In the genomic region with DNA sequence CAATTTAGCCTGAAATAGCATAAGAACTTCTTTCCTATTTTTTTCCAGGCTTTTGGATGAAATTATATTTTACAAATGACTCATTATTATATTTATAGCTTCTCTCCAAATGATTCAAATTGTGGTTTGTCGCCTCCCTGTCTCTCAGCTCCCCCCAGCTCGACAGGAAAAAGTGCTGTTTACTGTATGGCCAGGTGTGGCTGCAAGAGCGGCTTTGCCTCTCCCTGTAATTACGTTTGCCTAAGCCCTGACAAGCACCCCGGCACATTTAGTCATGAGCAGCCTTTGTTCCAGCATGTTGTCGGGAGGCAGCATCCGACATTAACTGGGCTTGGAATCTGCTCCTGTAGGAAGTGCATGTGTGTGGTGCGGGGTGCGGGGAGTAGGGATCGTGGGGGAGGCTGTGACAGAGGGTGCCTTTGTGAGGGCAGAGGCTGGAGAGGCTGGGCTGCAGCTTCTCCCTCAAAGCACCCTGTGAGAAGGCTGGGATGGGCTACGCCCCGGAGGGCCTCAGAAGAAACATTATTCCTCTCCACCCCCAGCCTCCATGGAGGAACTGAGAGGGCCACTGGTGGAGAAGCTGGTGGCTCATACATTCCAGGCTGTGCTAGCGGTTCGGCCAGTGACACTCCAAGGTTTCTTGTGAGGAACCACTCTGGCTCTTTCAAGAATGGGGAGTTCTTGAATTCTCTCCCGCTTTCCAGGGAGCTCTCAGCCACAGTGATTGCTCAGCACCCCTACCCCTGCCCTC, we compare ENCODE assay signal across 7 cellular contexts. TPM values are rescaled to one million over a fixed set of nuclear protein-coding genes. Genes with fewer than 3 reads are reported as not detected.
A peak's percentile ranks its signal among the peaks of the same experiment; 100 is the strongest.
DNase-seq lines count a peak whose midpoint lies in the region; ATAC-seq and TF ChIP-seq lines count a peak whose summit lies in the region.

No MANE protein-coding gene starts in this region.

- no peak overlapping the region for H4K8ac ChIP-seq in H9 (replicated peaks; ENCODE audit: insufficient read length, low read depth, low read length)

- H3K9me3 ChIP-seq in H9 (ENCODE audit: control insufficient read depth, low read depth, low read length): no peaks in the 10 kb centered on the region
- H3K9me3 ChIP-seq in iPS-15b (ENCODE audit: control insufficient read depth, insufficient read depth, low read length): no peaks in the 10 kb centered on the region
- H3K9me3 ChIP-seq in smooth muscle cell (replicated peaks; ENCODE audit: low read depth): no peaks in the 10 kb centered on the region

- no peak overlapping the region for H2BK20ac ChIP-seq in H9 (ENCODE audit: low read depth, low read length, poor library complexity, severe bottlenecking)

- ATAC-seq in GM21381 (IDR thresholded peaks at IDR 0.05; ENCODE audit: unreplicated experiment): no peak
- ATAC-seq in GM18867 (IDR thresholded peaks at IDR 0.05; ENCODE audit: unreplicated experiment): no peak

- H3K14ac ChIP-seq in H9 (ENCODE audit: insufficient read depth, low read length): peak overlapping the region; percentile 90; the same call in 1 of the 2 replicates

- H3K4me2 ChIP-seq in H9 (ENCODE audit: insufficient read depth, insufficient read length, low read length): peak overlapping the region; percentile 35
- peak overlapping the region; percentile 82 for H3K4me2 ChIP-seq in smooth muscle cell

- H3K27me3 ChIP-seq in H9 (ENCODE audit: insufficient read depth, low read length) (no peaks in the 10 kb centered on the region; the same call in 1 of the 2 replicates), iPS-15b (ENCODE audit: control insufficient read depth, insufficient read depth, low read length) (peaks cover 2% of the 10 kb centered on the region), smooth muscle cell (ENCODE audit: low read depth) (no peaks in the 10 kb centered on the region)

- DNase-seq in H9 (peak; percentile 72), NCI-H345 (lab: John Stamatoyannopoulos, UW) (peak; percentile 86), amniotic epithelial cell (ENCODE audit: low read depth) (peak; percentile 49), smooth muscle cell (lab: John Stamatoyannopoulos, UW; ENCODE audit: unreplicated experiment) (peak; percentile 12)

- no peaks in the 10 kb centered on the region for H3K23me2 ChIP-seq in H9 (ENCODE audit: insufficient read length, low read depth, low read length, poor library complexity, severe bottlenecking)

- no peak for TF ChIP-seq CTCF in H9 (conservative IDR thresholded peaks at IDR 0.05)
- TF ChIP-seq CTCF in smooth muscle cell (IDR thresholded peaks at IDR 0.05; ENCODE audit: borderline replicate concordance, insufficient read depth, poor library complexity, severe bottlenecking): no peak

- H3K36me3 Mint-ChIP-seq in H9 (ENCODE audit: insufficient read depth in 1 of 3, low read depth in 3 of 3): no peaks in the 10 kb centered on the region; a peak in 1 of 7 replicates

- H3K79me2 ChIP-seq in H9 (ENCODE audit: insufficient read depth, low read length) (no peaks in the 10 kb centered on the region), smooth muscle cell (ENCODE audit: low read depth) (no peaks in the 10 kb centered on the region)

- H2AFZ ChIP-seq in H9 (ENCODE audit: low read length) (peak overlapping the region; percentile 80), smooth muscle cell (ENCODE audit: low read depth) (peak overlapping the region; percentile 52)

- H3K56ac ChIP-seq in H9 (ENCODE audit: insufficient read length, low read depth, low read length): no peak overlapping the region

- peaks cover 3% of the 10 kb centered on the region for H3K27me3 Mint-ChIP-seq in H9 (ENCODE audit: low read depth)

- no peak overlapping the region for H2AK5ac ChIP-seq in H9 (ENCODE audit: insufficient read length, low read length)

- H3K79me1 ChIP-seq in H9 (ENCODE audit: insufficient read depth, low read depth, low read length, poor library complexity, severe bottlenecking): no peaks in the 10 kb centered on the region

- no peak overlapping the region for H3K4ac ChIP-seq in H9 (ENCODE audit: low read depth, low read length)

- H4K20me1 ChIP-seq in H9 (ENCODE audit: control insufficient read depth, insufficient read depth, insufficient read length): no peaks in the 10 kb centered on the region
- no peaks in the 10 kb centered on the region for H4K20me1 ChIP-seq in smooth muscle cell (ENCODE audit: low read depth)

- H2BK120ac ChIP-seq in H9 (ENCODE audit: low read depth, low read length, poor library complexity, severe bottlenecking): no peak overlapping the region

- peaks cover 18 to 41% of the 10 kb centered on the region in 2 experiments for H3K4me1 Mint-ChIP-seq in H9

- H3T11ph ChIP-seq in H9 (ENCODE audit: low read length): no peak overlapping the region

- no peak overlapping the region for H2BK15ac ChIP-seq in H9 (ENCODE audit: low read depth, low read length)

- peaks cover 7% of the 10 kb centered on the region for H3F3A ChIP-seq in smooth muscle cell (ENCODE audit: low read depth)

- H3K23ac ChIP-seq in H9 (ENCODE audit: insufficient read length, low read depth, low read length): no peak overlapping the region

- no peak overlapping the region for H3K9ac ChIP-seq in H9 (ENCODE audit: extremely low read depth, insufficient read length, low read length)
- H3K9ac ChIP-seq in iPS-15b (ENCODE audit: low read depth, low read length): peak overlapping the region; percentile 30
- H3K9ac ChIP-seq in smooth muscle cell (ENCODE audit: low read depth): peak overlapping the region; percentile 41

- no peak overlapping the region for H4K91ac ChIP-seq in H9 (ENCODE audit: insufficient read length, low read depth, low read length)

- H3K4me3 ChIP-seq in iPS-15b (ENCODE audit: low read depth, low read length) (no peak overlapping the region), smooth muscle cell (peak overlapping the region; percentile 23)

- peaks cover 0 to 3% of the 10 kb centered on the region in 2 experiments; a peak in 2 of 5 replicates for H3K9me3 Mint-ChIP-seq in H9

- peak overlapping the region; percentile 8 to 93 (median 54); a peak in 4 of 7 replicates for H3K27ac Mint-ChIP-seq in H9

- no peak overlapping the region for H2BK12ac ChIP-seq in H9 (ENCODE audit: insufficient read length, low read depth, low read length)

- H3K18ac ChIP-seq in H9 (ENCODE audit: insufficient read length, low read depth, low read length): peak overlapping the region; percentile 68

- WGBS in H9 (ENCODE audit: extremely low coverage, insufficient read length, low lambda C conversion rate): no CpG with 5 or more reads among the region's 15 CpGs
- whole genome bisulfite sequencing in smooth muscle cell (ENCODE audit: low lambda C conversion rate): 17% methylated on average over 15 of the region's 15 CpGs

- H3K4me1 ChIP-seq in H9 (ENCODE audit: insufficient read depth, low read length): peaks cover 4% of the 10 kb centered on the region; the same call in 1 of the 2 replicates
- H3K4me1 ChIP-seq in iPS-15b (ENCODE audit: control insufficient read depth, insufficient read depth, low read length): peaks cover 16% of the 10 kb centered on the region
- peaks cover 25% of the 10 kb centered on the region for H3K4me1 ChIP-seq in smooth muscle cell (ENCODE audit: low read depth)

- no peak overlapping the region for H3K27ac ChIP-seq in H9 (ENCODE audit: insufficient read length, low read depth, low read length)
- H3K27ac ChIP-seq in smooth muscle cell (ENCODE audit: low read depth): peak overlapping the region; percentile 84

- peak overlapping the region; percentile 81 for H4K5ac ChIP-seq in H9 (ENCODE audit: insufficient read length, low read depth, low read length)

- H3K4me3 Mint-ChIP-seq in H9: peak overlapping the region in 1 of 2 experiments; percentile 61; a peak in 3 of 5 replicates

- no peak overlapping the region for H2BK5ac ChIP-seq in H9 (ENCODE audit: insufficient read length, low read length)

- no peaks in the 10 kb centered on the region for H3K36me3 ChIP-seq in iPS-15b (ENCODE audit: control insufficient read depth, insufficient read depth, low read length)
- H3K36me3 ChIP-seq in smooth muscle cell (ENCODE audit: low read depth): no peaks in the 10 kb centered on the region

RNA-seq across cellular contexts. Expression of gene CTDSP2, which starts 42.1 kb away (rescaled TPM):
- total RNA-seq in H9 (2021) (97.5 and 103 TPM in 2 replicates), smooth muscle cell (77.4 and 86.7 TPM in 2 replicates)
- 61.7 and 62.0 TPM in 2 replicates for polyA plus RNA-seq in smooth muscle cell

RNA-seq across cellular contexts. Expression of gene ATP23, which starts 52.8 kb away (rescaled TPM):
- 4.7 and 5.1 TPM in 2 replicates for total RNA-seq in H9 (2021)
- total RNA-seq in smooth muscle cell: 2.7 and 3.9 TPM in 2 replicates
- 9.8 and 10.4 TPM in 2 replicates for polyA plus RNA-seq in smooth muscle cell

Comparison
In these comparisons a context has a peak if more than half of its experiments do, and no peak if none do; other contexts are left out.
1. DNase-seq: peak in every context shown above with its lines; median percentile 86 in NCI-H345; 72 in H9; 49 in amniotic epithelial cell; 12 in smooth muscle cell.